Comparison of ENCODE assay signal across 1 cellular context in genomic region chr17:43721537-43722268, GRCh38.
TF ChIP-seq lines count a peak whose summit lies in the region.

No MANE protein-coding gene starts in this region.

TF ChIP-seq in GM12878, 131 proteins besides CTCF, POLR2A, EP300 and RAD21:
- TF ChIP-seq MYC (IDR thresholded peaks at IDR 0.05; ENCODE audit: insufficient read depth, insufficient read length, insufficient replicate concordance, low read length, severe bottlenecking) (no peak), STAT1 (conservative IDR thresholded peaks at IDR 0.05) (no peak), ATF3 (IDR thresholded peaks at IDR 0.05; ENCODE audit: borderline replicate concordance, extremely low read depth, low read depth, low read length) (no peak), RBBP5 (conservative IDR thresholded peaks at IDR 0.05) (no peak), ZNF384 (IDR thresholded peaks at IDR 0.05; ENCODE audit: borderline replicate concordance, low read depth, low read length) (no peak), NR2C2 (IDR thresholded peaks at IDR 0.05; ENCODE audit: borderline replicate concordance, control insufficient read depth, insufficient read length, low read depth) (no peak), E2F4 (IDR thresholded peaks at IDR 0.05; ENCODE audit: low read depth, low read length) (no peak), SKIL (IDR thresholded peaks at IDR 0.05; ENCODE audit: low read depth, poor library complexity, severe bottlenecking) (no peak), POLR2AphosphoS2 (IDR thresholded peaks at IDR 0.05; ENCODE audit: low read depth, low read length) (no peak), BRCA1 (IDR thresholded peaks at IDR 0.05; ENCODE audit: low read depth, low read length) (no peak), CBX3 (IDR thresholded peaks at IDR 0.05; ENCODE audit: borderline replicate concordance, low read depth) (no peak)
